In genomic region chr12:89497005-89497404, GRCh38 we compare ENCODE assay signal across 22 cellular contexts. TPM values are rescaled to one million over a fixed set of nuclear protein-coding genes. Genes with fewer than 3 reads are reported as not detected.
DNase-seq lines count a peak whose midpoint lies in the region; ATAC-seq, FAIRE-seq and TF ChIP-seq lines count a peak whose summit lies in the region.
"Had no signal": no experiment of that assay in that cellular context is flagged by ENCODE, and none has a peak within 500 bp of the region (broad histone marks: within the 10 kb centered on the region; RNA-seq: fewer than 3 reads in every experiment).

No MANE protein-coding gene starts in this region.

- H3K27ac ChIP-seq in ascending aorta = peak overlapping the region; percentile 22 to 37
- H3K27ac ChIP-seq in testis = no peak overlapping the region
- no peak overlapping the region for H3K27ac ChIP-seq in upper lobe of right lung
- H3K27ac ChIP-seq: KMS-11 had no signal

- TF ChIP-seq POLR2A in testis (IDR thresholded peaks at IDR 0.05) = no peak
- TF ChIP-seq POLR2A in GM12891 (IDR thresholded peaks at IDR 0.05; ENCODE audit: low read depth, low read length) = no peak

- 48 to 50% methylated on average over 4 of the region's 4 CpGs for WGBS in testis, 2 donors

- intact Hi-C loops in ascending aorta (cut with DNase I) = loop anchor here (2.0 kb wide), 1 partner anchor 28 kb away; the partner anchor contains the start of gene GALNT4
- intact Hi-C loops in testis (cut with DNase I; ENCODE audit: low total_unique reads) = no loop called here
- intact Hi-C loops in upper lobe of right lung (cut with DNase I) = no loop called here

- no peak for ATAC-seq in upper lobe of right lung
- ATAC-seq: HepG2 had no signal

- H3K4me3 ChIP-seq in ascending aorta (no peak overlapping the region), testis (no peak overlapping the region), upper lobe of right lung (no peak overlapping the region)

- DNase-seq in ascending aorta (ENCODE audit: low spot score in 2 of 2) = no peak
- peak; percentile 76 for DNase-seq in foreskin melanocyte
- DNase-seq in iris pigment epithelial cell (ENCODE audit: low read depth) = peak; percentile 66
- DNase-seq in testis = peak; percentile 73
- DNase-seq in upper lobe of right lung = no peak
- DNase-seq in NCI-H2227 treated with DMSO at 0.1 percent for 48 hours (lab: John Stamatoyannopoulos, UW) = no peak
- DNase-seq in GM12891 (ENCODE audit: insufficient read length, low spot score) = no peak
- DNase-seq: ACHN, COR-L47, DMS153, EL, HFFc6, NCI-H1048, NCI-H146, NCI-H2081, NCI-H526 treated with DMSO at 0.1 percent for 48 hours, SHP77 treated with DMSO at 0.1 percent for 48 hours had no signal

- H3K36me3 ChIP-seq in ascending aorta (no peaks in the 10 kb centered on the region), testis (ENCODE audit: low read depth, missing control alignments) (no peaks in the 10 kb centered on the region), upper lobe of right lung (no peaks in the 10 kb centered on the region)

- H3K9me3 ChIP-seq in ascending aorta = no peaks in the 10 kb centered on the region
- no peaks in the 10 kb centered on the region for H3K9me3 ChIP-seq in testis
- no peaks in the 10 kb centered on the region for H3K9me3 ChIP-seq in upper lobe of right lung

- H3K4me1 ChIP-seq in ascending aorta (no peaks in the 10 kb centered on the region), testis (no peaks in the 10 kb centered on the region), upper lobe of right lung (no peaks in the 10 kb centered on the region)

- FAIRE-seq in GM12891 (lab: Jason Lieb, UNC) = no peak
- FAIRE-seq: GM19239, H54, HepG2, RCC 7860 had no signal

- no peak for TF ChIP-seq CTCF in ascending aorta (IDR thresholded peaks at IDR 0.05)
- peak in 1 of 3 experiments; percentile 28 for TF ChIP-seq CTCF in testis (IDR thresholded peaks at IDR 0.05)
- no peak for TF ChIP-seq CTCF in upper lobe of right lung (IDR thresholded peaks at IDR 0.05)

- no peaks in the 10 kb centered on the region for H3K27me3 ChIP-seq in ascending aorta
- no peaks in the 10 kb centered on the region for H3K27me3 ChIP-seq in testis
- H3K27me3 ChIP-seq in upper lobe of right lung = no peaks in the 10 kb centered on the region

TF ChIP-seq in GM12891, 5 proteins besides CTCF, POLR2A, EP300 and RAD21:
- TF ChIP-seq POU2F2 (IDR thresholded peaks at IDR 0.05; ENCODE audit: low read depth, low read length) = no peak
- no peak for TF ChIP-seq TAF1 (IDR thresholded peaks at IDR 0.05; ENCODE audit: low read depth, low read length)
- no peak for TF ChIP-seq POLR2AphosphoS5 (IDR thresholded peaks at IDR 0.05; ENCODE audit: low read depth, low read length)
- no peak for TF ChIP-seq PAX5 (IDR thresholded peaks at IDR 0.05; ENCODE audit: insufficient read depth, low read length, severe bottlenecking)
- TF ChIP-seq SPI1 (IDR thresholded peaks at IDR 0.05; ENCODE audit: low read depth, low read length) = no peak

RNA-seq across cellular contexts. Expression of gene GALNT4, which starts 27.6 kb away (rescaled TPM):
- total RNA-seq in ascending aorta = 3.3 TPM
- 1 to 10 TPM; 3.4 to 4.3 TPM for total RNA-seq in testis
- polyA plus RNA-seq in testis (ENCODE audit: insufficient read depth, low read depth, low replicate concordance) = 1.8 TPM
- 7.8 TPM for total RNA-seq in upper lobe of right lung
- 0.78 TPM for polyA plus RNA-seq in GM12891 (2012; ENCODE audit: low read depth, missing spikeins)

RNA-seq across cellular contexts. Expression of gene POC1B, which starts 28.8 kb away (rescaled TPM):
- total RNA-seq in ascending aorta (15.8 TPM), testis (10 to 100 TPM; 21.3 to 30.2 TPM), upper lobe of right lung (15.8 TPM)
- polyA plus RNA-seq in testis (ENCODE audit: insufficient read depth, low read depth, low replicate concordance) = 16.8 TPM
- 6.2 TPM for polyA plus RNA-seq in GM12891 (2012; ENCODE audit: low read depth, missing spikeins)

Comparison
In these comparisons a context has a peak if more than half of its experiments do, and no peak if none do; other contexts are left out.
1. DNase-seq: peak in foreskin melanocyte (single experiment), iris pigment epithelial cell (single experiment) and testis (single experiment); none in ascending aorta (0 of 2), upper lobe of right lung (single experiment), NCI-H2227 treated with DMSO at 0.1 percent for 48 hours (single experiment) and GM12891 (single experiment).
2. H3K27ac ChIP-seq: peak in ascending aorta (2 of 2); none in testis (0 of 2) and upper lobe of right lung (single experiment).